In the genomic region with DNA sequence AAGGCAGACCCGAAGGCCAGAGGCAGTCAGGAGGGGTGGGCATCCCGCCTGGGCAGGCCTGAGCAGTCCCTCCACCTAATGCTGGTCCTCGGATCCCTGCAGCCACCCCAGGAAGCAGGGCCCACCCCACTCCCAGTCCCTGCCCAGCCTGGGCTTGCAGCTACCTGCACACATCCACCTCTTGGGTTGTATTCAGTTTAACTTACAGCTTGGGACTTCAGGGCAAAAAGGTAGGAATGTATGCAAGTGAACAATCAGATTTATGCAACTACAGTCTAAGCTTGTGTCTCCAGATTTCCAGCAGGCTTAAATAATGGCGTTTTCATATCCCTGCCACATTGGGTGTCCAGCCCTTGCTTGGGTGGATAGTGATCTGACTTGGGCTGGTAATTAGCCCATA, we compare ENCODE assay signal across 22 cellular contexts. TPM values are rescaled to one million over a fixed set of nuclear protein-coding genes. Genes with fewer than 3 reads are reported as not detected.
A peak's percentile ranks its signal among the peaks of the same experiment; 100 is the strongest.
DNase-seq lines count a peak whose midpoint lies in the region; ATAC-seq and TF ChIP-seq lines count a peak whose summit lies in the region.
"Had no signal": no experiment of that assay in that cellular context is flagged by ENCODE, and none has a peak within 500 bp of the region (broad histone marks: within the 10 kb centered on the region; RNA-seq: fewer than 3 reads in every experiment).

No MANE protein-coding gene starts in this region.

- H3K9me3 Mint-ChIP-seq in activated T-cell treated with anti-CD3 and anti-CD28 coated beads, Interleukin-2, amount 50 U/mL, for 72 hours, result no peaks in the 10 kb centered on the region
- no peaks in the 10 kb centered on the region for H3K9me3 Mint-ChIP-seq in activated naive CD8-positive, alpha-beta T cell (ENCODE audit: low read depth)
- H3K9me3 Mint-ChIP-seq: activated T-helper 1 cell treated with anti-CD3 and anti-CD28 coated beads, Interleukin-12 subunit alpha, Interleukin-12 subunit beta, Interleukin-2, Interleukin-4 antibody, amounts not matched to agents 30 ng/mL and 10 ng/mL and 1 ng/mL, durations not matched to agents 14 hours and 24 hours and 36 hours; stimulated activated naive B cell treated with anti-CD40 and anti-IgM and Interleukin-4, amounts not matched to agents 10 μg/mL and 1 μg/mL and 100 μg/mL, for 72 hours; T-helper 2 cell treated with Interferon-gamma antibody and Interleukin-4, amounts not matched to agents 5 μg/mL and 100 μg/mL, for 36 hours had no signal

- DNase-seq in activated T-cell treated with anti-CD3 and anti-CD28 coated beads, Interleukin-2, amount 50 U/mL, for 72 hours, result no peak
- DNase-seq in activated T-cell treated with anti-CD3 and anti-CD28 coated beads for 4 hours (no peak), foreskin keratinocyte (peak; percentile 29 to 52), SW 1271 (lab: John Stamatoyannopoulos, UW) (no peak), SJCRH30 (no peak)
- DNase-seq: Caco-2; foreskin fibroblast; IMR-90; mesenchymal stem cell; NCI-H1105 treated with DMSO at 0.1 percent for 48 hours; NK-92 treated with Interleukin-12 subunit alpha and Interleukin-12 subunit beta, amount 100 ng/mL, for 24 hours; Right ventricle myocardium superior; stimulated activated naive B cell treated with anti-CD40 and anti-IgM and Interleukin-4, amounts not matched to agents 10 μg/mL and 1 μg/mL and 100 μg/mL, for 72 hours had no signal

- no peaks in the 10 kb centered on the region for H3K36me3 Mint-ChIP-seq in activated T-cell treated with anti-CD3 and anti-CD28 coated beads, Interleukin-2, amount 50 U/mL, for 72 hours (ENCODE audit: insufficient read depth in 2 of 2)
- H3K36me3 Mint-ChIP-seq in activated naive CD8-positive, alpha-beta T cell, result no peaks in the 10 kb centered on the region

- H3K27me3 ChIP-seq in foreskin keratinocyte (no peaks in the 10 kb centered on the region), thymus (ENCODE audit: control insufficient read depth, insufficient read depth) (no peaks in the 10 kb centered on the region), SJCRH30 (no peaks in the 10 kb centered on the region)
- H3K27me3 ChIP-seq: neutrophil had no signal

- H3K4me3 Mint-ChIP-seq in activated T-cell treated with anti-CD3 and anti-CD28 coated beads, Interleukin-2, amount 50 U/mL, for 72 hours, result no peak overlapping the region
- peak overlapping the region; percentile 85 for H3K4me3 Mint-ChIP-seq in activated naive CD8-positive, alpha-beta T cell
- H3K4me3 Mint-ChIP-seq: activated T-helper 1 cell treated with anti-CD3 and anti-CD28 coated beads, Interleukin-12 subunit alpha, Interleukin-12 subunit beta, Interleukin-2, Interleukin-4 antibody, amounts not matched to agents 30 ng/mL and 10 ng/mL and 1 ng/mL, durations not matched to agents 14 hours and 24 hours and 36 hours; stimulated activated naive B cell treated with anti-CD40 and anti-IgM and Interleukin-4, amounts not matched to agents 10 μg/mL and 1 μg/mL and 100 μg/mL, for 72 hours had no signal

- no peaks in the 10 kb centered on the region for H3K9me3 ChIP-seq in thymus (ENCODE audit: control insufficient read depth)
- H3K9me3 ChIP-seq in SJCRH30 (replicated peaks), result no peaks in the 10 kb centered on the region
- H3K9me3 ChIP-seq: A549, Caco-2, neutrophil had no signal

- 92% methylated on average over 4 of the region's 4 CpGs for WGBS in thymus

- H3K27ac Mint-ChIP-seq in activated T-cell treated with anti-CD3 and anti-CD28 coated beads, Interleukin-2, amount 50 U/mL, for 72 hours, result peak overlapping the region; percentile 72
- peak overlapping the region; percentile 94 for H3K27ac Mint-ChIP-seq in activated naive CD8-positive, alpha-beta T cell
- H3K27ac Mint-ChIP-seq: activated T-helper 1 cell treated with anti-CD3 and anti-CD28 coated beads, Interleukin-12 subunit alpha, Interleukin-12 subunit beta, Interleukin-2, Interleukin-4 antibody, amounts not matched to agents 30 ng/mL and 10 ng/mL and 1 ng/mL, durations not matched to agents 14 hours and 24 hours and 36 hours had no signal

- H3K27me3 Mint-ChIP-seq in activated T-cell treated with anti-CD3 and anti-CD28 coated beads, Interleukin-2, amount 50 U/mL, for 72 hours (ENCODE audit: low read depth), result no peaks in the 10 kb centered on the region
- H3K27me3 Mint-ChIP-seq in activated naive CD8-positive, alpha-beta T cell, result no peaks in the 10 kb centered on the region
- H3K27me3 Mint-ChIP-seq: stimulated activated naive B cell treated with anti-CD40 and anti-IgM and Interleukin-4, amounts not matched to agents 10 μg/mL and 1 μg/mL and 100 μg/mL, for 72 hours had no signal

- H3K36me3 ChIP-seq in thymus (ENCODE audit: control insufficient read depth, insufficient read depth) (peaks cover 4% of the 10 kb centered on the region), SJCRH30 (no peaks in the 10 kb centered on the region)

- ATAC-seq in activated T-cell treated with anti-CD3 and anti-CD28 coated beads, Interleukin-2, amount 50 U/mL, for 72 hours (replicated peaks in 1 of 2), result no peak
- ATAC-seq in foreskin keratinocyte, result peak; percentile 14
- no peak for ATAC-seq in GM21576 (IDR thresholded peaks at IDR 0.05; ENCODE audit: unreplicated experiment)
- ATAC-seq: A549; HCT116; sciatic nerve; stimulated activated naive B cell treated with anti-CD40 and anti-IgM and Interleukin-4, amounts not matched to agents 10 μg/mL and 1 μg/mL and 100 μg/mL, for 72 hours had no signal

- no peak for TF ChIP-seq CTCF in foreskin keratinocyte (conservative IDR thresholded peaks at IDR 0.05)

- H3K4me1 Mint-ChIP-seq in activated T-cell treated with anti-CD3 and anti-CD28 coated beads, Interleukin-2, amount 50 U/mL, for 72 hours (ENCODE audit: low read depth), result peaks cover 96% of the 10 kb centered on the region
- peaks cover 93% of the 10 kb centered on the region for H3K4me1 Mint-ChIP-seq in activated naive CD8-positive, alpha-beta T cell (ENCODE audit: low read depth)

- H3K27ac ChIP-seq in foreskin keratinocyte, result no peak overlapping the region
- peak overlapping the region; percentile 86 for H3K27ac ChIP-seq in thymus (ENCODE audit: low read depth)
- no peak overlapping the region for H3K27ac ChIP-seq in SJCRH30
- H3K27ac ChIP-seq: A549, neutrophil had no signal

- no peak overlapping the region for H3K4me3 ChIP-seq in thymus (ENCODE audit: low read length)
- no peak overlapping the region for H3K4me3 ChIP-seq in SJCRH30
- H3K4me3 ChIP-seq: A549 had no signal

- H3K4me1 ChIP-seq in foreskin keratinocyte (peaks cover 20% of the 10 kb centered on the region), thymus (ENCODE audit: control insufficient read depth, insufficient read depth, low read length) (peaks cover 45% of the 10 kb centered on the region), SJCRH30 (peaks cover 13% of the 10 kb centered on the region)
- H3K4me1 ChIP-seq: Caco-2 had no signal

RNA-seq across cellular contexts. Expression of gene LDLRAP1, which starts 17.4 kb away (rescaled TPM):
- 10 to 100 TPM; 13.5 to 14.7 TPM for total RNA-seq in activated T-cell treated with anti-CD3 and anti-CD28 coated beads, Interleukin-2, amount 50 U/mL, for 72 hours
- total RNA-seq in foreskin keratinocyte, result 21.5 and 23.3 TPM in 2 replicates
- polyA plus RNA-seq in foreskin keratinocyte, result 18.7 and 18.8 TPM in 2 replicates
- 31.6 TPM for polyA plus RNA-seq in thymus
- total RNA-seq in SJCRH30 (2014; rRNA removed; shearing (Covaris generic)), result 22.8 and 23.9 TPM in 2 replicates

RNA-seq across cellular contexts. Expression of gene MAN1C1, which starts 55.8 kb away (rescaled TPM):
- total RNA-seq in activated T-cell treated with anti-CD3 and anti-CD28 coated beads, Interleukin-2, amount 50 U/mL, for 72 hours, result 10 to 100 TPM in 1 of 2 donors, 1 to 10 TPM in 1; 9.4 to 13.3 TPM
- 0.07 TPM in 2 replicates for total RNA-seq in foreskin keratinocyte
- polyA plus RNA-seq in foreskin keratinocyte (0.03 and 0.08 TPM in 2 replicates), thymus (18.4 TPM)
- 73.9 and 74.6 TPM in 2 replicates for total RNA-seq in SJCRH30 (2014; rRNA removed; shearing (Covaris generic))

Comparison
In these comparisons a context has a peak if more than half of its experiments do, and no peak if none do; other contexts are left out.
1. DNase-seq: peak in foreskin keratinocyte (2 of 2); none in activated T-cell treated with anti-CD3 and anti-CD28 coated beads, Interleukin-2, amount 50 U/mL, for 72 hours (0 of 2), activated T-cell treated with anti-CD3 and anti-CD28 coated beads for 4 hours (single experiment), SW 1271 (0 of 2) and SJCRH30 (0 of 2).